8 cellular contexts compared by ENCODE assay signal in genomic region chr3:100068758-100069345, GRCh38. TPM values are rescaled to one million over a fixed set of nuclear protein-coding genes. Genes with fewer than 3 reads are reported as not detected.
DNase-seq lines count a peak whose midpoint lies in the region; ATAC-seq and TF ChIP-seq lines count a peak whose summit lies in the region.

No MANE protein-coding gene starts in this region.

- WGBS in right lobe of liver (ENCODE audit: insufficient coverage, low coverage, low lambda C conversion rate, missing lambda C conversion rate), result 24% methylated on average over 6 of the region's 6 CpGs

- no peaks in the 10 kb centered on the region for H3K36me3 ChIP-seq in right lobe of liver

- no peaks in the 10 kb centered on the region for H3K27me3 ChIP-seq in right lobe of liver

- no peaks in the 10 kb centered on the region for H3K9me3 ChIP-seq in right lobe of liver

- intact Hi-C loops in right lobe of liver (cut with DNase I), result loop anchor here in 1 of 2 donors (10.0 kb wide), 1 partner anchor 234 kb away; no protein-coding TSS in a partner anchor

- ATAC-seq in GM18868 (IDR thresholded peaks at IDR 0.05; ENCODE audit: unreplicated experiment) (peak; percentile 72), HG03159 (IDR thresholded peaks at IDR 0.05; ENCODE audit: unreplicated experiment) (peak; percentile 69), right lobe of liver (peak; percentile 95 to 99 (median 98))

- DNase-seq in ACHN, result peak; percentile 35
- peak; percentile 60 to 87 for DNase-seq in NCI-H526 (lab: John Stamatoyannopoulos, UW)
- DNase-seq in activated CD4-positive, alpha-beta T cell treated with anti-CD3 and anti-CD28 coated beads for 4 hours, result peak; percentile 61 to 75
- DNase-seq in coronary artery (ENCODE audit: low spot score), result peak; percentile 82
- DNase-seq in right lobe of liver, result peak; percentile 81 to 85 (median 84)
- peak; percentile 65 to 77 (median 68) for DNase-seq in stimulated activated CD4-positive, alpha-beta T cell treated with anti-CD3 and anti-CD28 coated beads, TNF-alpha, amount 100 ng/mL, for 48 hours (ENCODE audit: low read depth in 3 of 3)

- peak overlapping the region; percentile 65 to 82 for H3K27ac ChIP-seq in coronary artery
- no peak overlapping the region for H3K27ac ChIP-seq in right lobe of liver

- no peak overlapping the region for H3K4me3 ChIP-seq in coronary artery
- no peak overlapping the region for H3K4me3 ChIP-seq in right lobe of liver

- in situ Hi-C loops in ACHN (cut with HindIII; ENCODE audit: low pct_ligation_motif_present, low pct_unique_long_range_greater_than_20kb, low sequenced_read_pairs), result no loop called here

- peaks cover 0 to 2% (median 0%) of the 10 kb centered on the region in 4 donors for H3K4me1 ChIP-seq in right lobe of liver

- no peak for TF ChIP-seq POLR2A in right lobe of liver (IDR thresholded peaks at IDR 0.05)

- TF ChIP-seq CTCF in coronary artery (IDR thresholded peaks at IDR 0.05) (peak; percentile 54), right lobe of liver (IDR thresholded peaks at IDR 0.05) (peak; percentile 76 to 84 (median 79))

RNA-seq across cellular contexts. Expression of gene FILIP1L, which starts 45.4 kb away (rescaled TPM):
- total RNA-seq in right lobe of liver, result 10 to 100 TPM in 1 of 6 experiments, 1 to 10 TPM in 4, under 1 TPM in 1; 0.97 to 10.8 (median 3.6) TPM

Comparison
In these comparisons a context has a peak if more than half of its experiments do, and no peak if none do; other contexts are left out.
1. H3K27ac ChIP-seq: peak in coronary artery (2 of 2); none in right lobe of liver (0 of 3).
2. Peak in every context shown above with its lines, with median percentiles within 50 percentile points of each other: DNase-seq and ATAC-seq.